ENCODE assay signal across 10 cellular contexts in genomic region chr1:149916193-149916926, GRCh38. TPM values are rescaled to one million over a fixed set of nuclear protein-coding genes. Genes with fewer than 3 reads are reported as not detected.
DNase-seq lines count a peak whose midpoint lies in the region; ATAC-seq and TF ChIP-seq lines count a peak whose summit lies in the region.
"Had no signal": no experiment of that assay in that cellular context is flagged by ENCODE, and none has a peak within 500 bp of the region (broad histone marks: within the 10 kb centered on the region; RNA-seq: fewer than 3 reads in every experiment).

No MANE protein-coding gene starts in this region.

- H3T11ph ChIP-seq in H9 (ENCODE audit: low read length): no peak overlapping the region

- H3K4me1 ChIP-seq in ACC112 (ENCODE audit: control insufficient read depth, insufficient read depth, low read length, unreplicated experiment) (peaks cover 9% of the 10 kb centered on the region), H9 (ENCODE audit: insufficient read depth, low read length) (peaks cover 8% of the 10 kb centered on the region; the same call in 1 of the 2 replicates), adipocyte (ENCODE audit: control insufficient read depth, insufficient read depth, low read length) (no peaks in the 10 kb centered on the region), testis (no peaks in the 10 kb centered on the region), transverse colon (peaks cover 3 to 17% (median 5%) of the 10 kb centered on the region in 4 donors)

- no peak overlapping the region for H3K4ac ChIP-seq in H9 (ENCODE audit: low read depth, low read length)

- H3K4me1 Mint-ChIP-seq in H9: peaks cover 27 to 31% of the 10 kb centered on the region in 2 experiments
- peaks cover 23% of the 10 kb centered on the region for H3K4me1 Mint-ChIP-seq in memory B cell

- H3K9me3 ChIP-seq in H9 (ENCODE audit: control insufficient read depth, low read depth, low read length) (no peaks in the 10 kb centered on the region), adipocyte (ENCODE audit: control insufficient read depth, low read length) (no peaks in the 10 kb centered on the region), testis (no peaks in the 10 kb centered on the region), transverse colon (no peaks in the 10 kb centered on the region)

- no peak overlapping the region for H2BK120ac ChIP-seq in H9 (ENCODE audit: low read depth, low read length, poor library complexity, severe bottlenecking)

- H3K18ac ChIP-seq in H9 (ENCODE audit: insufficient read length, low read depth, low read length): no peak overlapping the region

- no peaks in the 10 kb centered on the region for H3K27me3 Mint-ChIP-seq in H9 (ENCODE audit: low read depth)
- H3K27me3 Mint-ChIP-seq in memory B cell: peaks cover 21% of the 10 kb centered on the region

- in situ Hi-C loops in transverse colon (cut with MboI; ENCODE audit: low pct_ligation_motif_present in 1 of 4, low pct_unique_long_range_greater_than_20kb in 1 of 4, low sequenced_read_pairs in 3 of 4): no loop called here

- H4K91ac ChIP-seq in H9 (ENCODE audit: insufficient read length, low read depth, low read length): no peak overlapping the region

- DNase-seq in H9 (no peak), adipocyte (ENCODE audit: low read depth) (no peak), memory B cell (ENCODE audit: low spot score in 2 of 2) (no peak), NCI-H345 (lab: John Stamatoyannopoulos, UW) (no peak), testis (no peak), transverse colon (no peak)
- DNase-seq: GOT3, NCI-H1105 had no signal

- H3K9me3 Mint-ChIP-seq in H9 (no peaks in the 10 kb centered on the region), memory B cell (no peaks in the 10 kb centered on the region)

- H3K9ac ChIP-seq in H9 (ENCODE audit: extremely low read depth, insufficient read length, low read length): peak overlapping the region; percentile 21
- H3K9ac ChIP-seq in adipocyte (ENCODE audit: low read length): peak overlapping the region; percentile 78

- no peak for TF ChIP-seq CTCF in H9 (conservative IDR thresholded peaks at IDR 0.05)
- no peak for TF ChIP-seq CTCF in testis (IDR thresholded peaks at IDR 0.05)
- TF ChIP-seq CTCF in transverse colon (IDR thresholded peaks at IDR 0.05): no peak

- no CpG with 5 or more reads among the region's 9 CpGs for WGBS in H9 (ENCODE audit: extremely low coverage, insufficient read length, low lambda C conversion rate)
- WGBS in testis, 2 donors: 13 to 22% methylated on average over 9 of the region's 9 CpGs
- 53% methylated on average over 9 of the region's 9 CpGs; no CpG with 5 or more reads in 1 of the 2 donors for WGBS in transverse colon (ENCODE audit: low coverage in 1 of 2), 2 donors

- peak overlapping the region; percentile 89 for H3K4me3 ChIP-seq in ACC112 (ENCODE audit: low read depth, low read length)
- peak overlapping the region; percentile 79 for H3K4me3 ChIP-seq in adipocyte (ENCODE audit: low read length)
- no peak overlapping the region for H3K4me3 ChIP-seq in testis
- H3K4me3 ChIP-seq in transverse colon: peak overlapping the region in 1 of 4 donors; percentile 51

- no peak overlapping the region for H2AK5ac ChIP-seq in H9 (ENCODE audit: insufficient read length, low read length)

- no peak overlapping the region for H2AFZ ChIP-seq in ACC112 (ENCODE audit: low read length, unreplicated experiment)
- H2AFZ ChIP-seq in H9 (ENCODE audit: low read length): no peak overlapping the region

- no peak overlapping the region for H2BK12ac ChIP-seq in H9 (ENCODE audit: insufficient read length, low read depth, low read length)

- H2BK15ac ChIP-seq in H9 (ENCODE audit: low read depth, low read length): no peak overlapping the region; the same call in 1 of the 2 replicates

- H3K4me3 Mint-ChIP-seq in H9 (peak overlapping the region; percentile 88 to 98), memory B cell (peak overlapping the region; percentile 59)

- no peak overlapping the region for H3K23ac ChIP-seq in H9 (ENCODE audit: insufficient read length, low read depth, low read length)

- H3K27me3 ChIP-seq in ACC112 (ENCODE audit: insufficient read depth, low read length): no peaks in the 10 kb centered on the region
- H3K27me3 ChIP-seq in H9 (ENCODE audit: insufficient read depth, low read length): no peaks in the 10 kb centered on the region
- peaks cover 6% of the 10 kb centered on the region for H3K27me3 ChIP-seq in adipocyte (replicated peaks; ENCODE audit: control insufficient read depth, insufficient read depth, low read length)
- H3K27me3 ChIP-seq in testis: no peaks in the 10 kb centered on the region
- H3K27me3 ChIP-seq in transverse colon: peaks cover 7% of the 10 kb centered on the region

- H3K56ac ChIP-seq in H9 (ENCODE audit: insufficient read length, low read depth, low read length): no peak overlapping the region

- peaks cover 10% of the 10 kb centered on the region for H3K79me2 ChIP-seq in ACC112 (ENCODE audit: control insufficient read depth, insufficient read depth, low read length, unreplicated experiment)
- H3K79me2 ChIP-seq in H9 (ENCODE audit: insufficient read depth, low read length): no peaks in the 10 kb centered on the region; the same call in 1 of the 2 replicates

- peak overlapping the region; percentile 53 to 84 (median 76); a peak in 4 of 7 replicates for H3K27ac Mint-ChIP-seq in H9
- no peak overlapping the region for H3K27ac Mint-ChIP-seq in memory B cell

- ATAC-seq in memory B cell (ENCODE audit: low read depth) (no peak), GM18907 (IDR thresholded peaks at IDR 0.05; ENCODE audit: unreplicated experiment) (no peak)

- TF ChIP-seq POLR2A in testis (IDR thresholded peaks at IDR 0.05) (no peak), transverse colon (IDR thresholded peaks at IDR 0.05) (no peak)

- peaks cover 13% of the 10 kb centered on the region for H3K23me2 ChIP-seq in H9 (ENCODE audit: insufficient read length, low read depth, low read length, poor library complexity, severe bottlenecking)

- peak overlapping the region; percentile 65 for H3K4me2 ChIP-seq in H9 (ENCODE audit: insufficient read depth, insufficient read length, low read length)

- H3K27ac ChIP-seq in ACC112 (ENCODE audit: low read depth, low read length): no peak overlapping the region
- H3K27ac ChIP-seq in H9 (ENCODE audit: insufficient read length, low read depth, low read length): no peak overlapping the region
- H3K27ac ChIP-seq in testis: no peak overlapping the region
- H3K27ac ChIP-seq in transverse colon: peak overlapping the region in 1 of 4 donors; percentile 21

- no peak overlapping the region for H4K8ac ChIP-seq in H9 (replicated peaks; ENCODE audit: insufficient read length, low read depth, low read length)

- no peak overlapping the region for H3K14ac ChIP-seq in H9 (ENCODE audit: insufficient read depth, low read length)

- H3K36me3 Mint-ChIP-seq in H9 (ENCODE audit: insufficient read depth in 1 of 3, low read depth in 3 of 3) (peaks cover 12 to 24% (median 20%) of the 10 kb centered on the region in 3 experiments; a peak in 6 of 7 replicates), memory B cell (no peaks in the 10 kb centered on the region)

- intact Hi-C loops in testis (cut with DNase I; ENCODE audit: low total_unique reads) (no loop called here), transverse colon (cut with DNase I; ENCODE audit: low total_unique reads) (no loop called here)

- H2BK5ac ChIP-seq in H9 (ENCODE audit: insufficient read length, low read length): no peak overlapping the region

- no peak overlapping the region for H4K5ac ChIP-seq in H9 (ENCODE audit: insufficient read length, low read depth, low read length)

- TF ChIP-seq EP300 in transverse colon (IDR thresholded peaks at IDR 0.05; ENCODE audit: low read depth): no peak

- H3K79me1 ChIP-seq in H9 (ENCODE audit: insufficient read depth, low read depth, low read length, poor library complexity, severe bottlenecking): no peaks in the 10 kb centered on the region

- no peak overlapping the region for H2BK20ac ChIP-seq in H9 (ENCODE audit: low read depth, low read length, poor library complexity, severe bottlenecking)

- H4K20me1 ChIP-seq in H9 (ENCODE audit: control insufficient read depth, insufficient read depth, insufficient read length): no peaks in the 10 kb centered on the region

- H3K36me3 ChIP-seq in ACC112 (ENCODE audit: insufficient read depth, low read length) (peaks cover 5% of the 10 kb centered on the region; the same call in 1 of the 2 replicates), adipocyte (ENCODE audit: control insufficient read depth, insufficient read depth, low read length, severe bottlenecking) (peaks cover 13% of the 10 kb centered on the region), testis (ENCODE audit: low read depth, missing control alignments) (no peaks in the 10 kb centered on the region), transverse colon (no peaks in the 10 kb centered on the region)

RNA-seq across cellular contexts. Expression of gene SV2A, which starts 1.3 kb away (rescaled TPM):
- total RNA-seq in H9 (2021) (42.4 and 44.4 TPM in 2 replicates), testis (1 to 10 TPM; 1.4 to 1.7 TPM), transverse colon (1 to 10 TPM in 3 of 4 donors, under 1 TPM in 1; 0.40 to 2.5 (median 1.5) TPM)
- 2.3 TPM for polyA plus RNA-seq in testis (ENCODE audit: insufficient read depth, low read depth, low replicate concordance)

RNA-seq across cellular contexts. Expression of gene SF3B4, which starts 11.2 kb away (rescaled TPM):
- 123 and 127 TPM in 2 replicates for total RNA-seq in H9 (2021)
- total RNA-seq in testis: 10 to 100 TPM; 30.2 to 32.1 TPM
- polyA plus RNA-seq in testis (ENCODE audit: insufficient read depth, low read depth, low replicate concordance): 121 TPM
- 10 to 100 TPM; 32.4 to 78.6 (median 46.2) TPM for total RNA-seq in transverse colon

RNA-seq across cellular contexts. Expression of gene BOLA1, which starts 17.0 kb away (rescaled TPM):
- total RNA-seq in H9 (2021): 5.7 and 6.0 TPM in 2 replicates
- 10 to 100 TPM; 30.6 to 33.5 TPM for total RNA-seq in testis
- 16.7 TPM for polyA plus RNA-seq in testis (ENCODE audit: insufficient read depth, low read depth, low replicate concordance)
- 10 to 100 TPM in 3 of 4 donors, 1 to 10 TPM in 1; 7.4 to 61.0 (median 31.5) TPM for total RNA-seq in transverse colon

RNA-seq across cellular contexts. Expression of gene MTMR11, which starts 20.3 kb away (rescaled TPM):
- total RNA-seq in H9 (2021) (3.9 and 4.0 TPM in 2 replicates), testis (10 to 100 TPM; 39.8 to 50.4 TPM), transverse colon (100 to 1,000 TPM; 284 to 483 (median 296) TPM)
- 20.5 TPM for polyA plus RNA-seq in testis (ENCODE audit: insufficient read depth, low read depth, low replicate concordance)

Comparison
In these comparisons a context has a peak if more than half of its experiments do, and no peak if none do; other contexts are left out.
1. H3K4me3 ChIP-seq: peak in ACC112 (single experiment) and adipocyte (single experiment); none in testis (0 of 2).
2. RNA of gene SV2A, which starts 1.3 kb away (total RNA-seq): 42.4 to 44.4 TPM in H9; 0.40 to 2.5 TPM in transverse colon and 1.4 to 1.7 TPM in testis; every median in the first group is over 10 times any median in the second.